Comparison of ENCODE assay signal across 8 cellular contexts in genomic region chr18:24016643-24017042, GRCh38. TPM values are rescaled to one million over a fixed set of nuclear protein-coding genes. Genes with fewer than 3 reads are reported as not detected.
DNase-seq lines count a peak whose midpoint lies in the region; ATAC-seq and TF ChIP-seq lines count a peak whose summit lies in the region.

No MANE protein-coding gene starts in this region.

- peaks cover 0 to 5% (median 0%) of the 10 kb centered on the region in 3 experiments for H3K36me3 ChIP-seq in naive thymus-derived CD4-positive, alpha-beta T cell (ENCODE audit: control insufficient read depth in 2 of 3, insufficient read depth in 3 of 3, low read length in 3 of 3)

- H3K4me3 ChIP-seq in astrocyte of the spinal cord (ENCODE audit: low read depth, low read length): no peak overlapping the region
- peak overlapping the region; percentile 86 for H3K4me3 ChIP-seq in naive thymus-derived CD4-positive, alpha-beta T cell (ENCODE audit: low read length)

- peaks cover 59 to 71% (median 62%) of the 10 kb centered on the region in 3 donors for H3K4me1 Mint-ChIP-seq in IgD-negative memory B cell
- H3K4me1 Mint-ChIP-seq in naive thymus-derived CD4-positive, alpha-beta T cell: peaks cover 68 to 84% (median 72%) of the 10 kb centered on the region in 7 donors

- DNase-seq in DMS79 treated with DMSO at 0.1 percent for 48 hours (lab: John Stamatoyannopoulos, UW): peak; percentile 45
- no peak for DNase-seq in DMS79 (lab: John Stamatoyannopoulos, UW)
- peak; percentile 4 for DNase-seq in astrocyte of the spinal cord (ENCODE audit: low read depth, low spot score)
- no peak for DNase-seq in naive thymus-derived CD4-positive, alpha-beta T cell
- DNase-seq in inferior parietal cortex (ENCODE audit: extremely low spot score): no peak

- no peaks in the 10 kb centered on the region for H3K36me3 Mint-ChIP-seq in IgD-negative memory B cell
- peaks cover 0 to 35% (median 8%) of the 10 kb centered on the region in 5 donors for H3K36me3 Mint-ChIP-seq in naive thymus-derived CD4-positive, alpha-beta T cell

- peak overlapping the region; percentile 82 to 98 (median 93) for H3K4me3 Mint-ChIP-seq in IgD-negative memory B cell
- H3K4me3 Mint-ChIP-seq in naive thymus-derived CD4-positive, alpha-beta T cell: peak overlapping the region; percentile 93 to 100 (median 98)

- TF ChIP-seq CTCF in astrocyte of the spinal cord (IDR thresholded peaks at IDR 0.05; ENCODE audit: low read depth, low read length): peak; percentile 23

- H3K27ac Mint-ChIP-seq in IgD-negative memory B cell: peak overlapping the region; percentile 5 to 91 (median 31)
- H3K27ac Mint-ChIP-seq in naive thymus-derived CD4-positive, alpha-beta T cell: peak overlapping the region; percentile 80 to 98 (median 93)

- peaks cover 0 to under 1% (median 0%) of the 10 kb centered on the region in 3 donors for H3K9me3 Mint-ChIP-seq in IgD-negative memory B cell
- no peaks in the 10 kb centered on the region for H3K9me3 Mint-ChIP-seq in naive thymus-derived CD4-positive, alpha-beta T cell

- no peaks in the 10 kb centered on the region for H3K9me3 ChIP-seq in naive thymus-derived CD4-positive, alpha-beta T cell (ENCODE audit: control insufficient read depth in 2 of 3, low read length in 3 of 3)

- intact Hi-C loops in naive thymus-derived CD4-positive, alpha-beta T cell (cut with micrococcal nuclease): loop anchor here (5.0 to 10.0 kb wide), 4 partner anchors 56 to 952 kb away; no protein-coding TSS in a partner anchor

- in situ Hi-C loops in astrocyte of the spinal cord (cut with HindIII; ENCODE audit: low sequenced_read_pairs): no loop called here

- peak overlapping the region; percentile 84 for H3K27ac ChIP-seq in naive thymus-derived CD4-positive, alpha-beta T cell (ENCODE audit: low read depth, low read length)

- POLR2A ChIA-PET in naive thymus-derived CD4-positive, alpha-beta T cell (lab: Charles Lee): interaction anchor here (1.1 to 2.7 kb wide), 2 partner anchors 10 to 47 kb away, joined by 3 to 12 read pairs; no protein-coding TSS in a partner anchor

- peaks cover 74 to 80% of the 10 kb centered on the region in 2 donors for H3K4me1 ChIP-seq in naive thymus-derived CD4-positive, alpha-beta T cell (ENCODE audit: control insufficient read depth in 2 of 2, insufficient read depth in 2 of 2, low read length in 2 of 2)

- H3K27me3 Mint-ChIP-seq in IgD-negative memory B cell: peaks cover 7% of the 10 kb centered on the region
- H3K27me3 Mint-ChIP-seq in naive thymus-derived CD4-positive, alpha-beta T cell: no peaks in the 10 kb centered on the region

- H3K27me3 ChIP-seq in naive thymus-derived CD4-positive, alpha-beta T cell (ENCODE audit: control insufficient read depth in 2 of 2, insufficient read depth in 2 of 2, low read length in 2 of 2): no peaks in the 10 kb centered on the region

- no peak for ATAC-seq in naive thymus-derived CD4-positive, alpha-beta T cell
- ATAC-seq in HG02973 (IDR thresholded peaks at IDR 0.05; ENCODE audit: unreplicated experiment) (no peak), GM21717 (IDR thresholded peaks at IDR 0.05; ENCODE audit: unreplicated experiment) (no peak)

- CTCF ChIA-PET in naive thymus-derived CD4-positive, alpha-beta T cell (lab: Charles Lee): interaction anchor here (1.2 kb wide), 1 partner anchor 25 kb away, joined by 4 read pairs; no protein-coding TSS in a partner anchor

RNA-seq across cellular contexts. Expression of gene TTC39C, which starts 2.1 kb away (rescaled TPM):
- polyA plus RNA-seq in IgD-negative memory B cell: 21.9 TPM
- 10 to 100 TPM; 84.1 to 98.8 (median 91.4) TPM for total RNA-seq in naive thymus-derived CD4-positive, alpha-beta T cell
- 10 to 100 TPM; 51.4 to 71.2 TPM for polyA plus RNA-seq in naive thymus-derived CD4-positive, alpha-beta T cell

Comparison
In these comparisons a context has a peak if more than half of its experiments do, and no peak if none do; other contexts are left out.
1. DNase-seq: peak in DMS79 treated with DMSO at 0.1 percent for 48 hours (single experiment) and astrocyte of the spinal cord (single experiment); none in DMS79 (single experiment), naive thymus-derived CD4-positive, alpha-beta T cell (0 of 9) and inferior parietal cortex (single experiment).